Comparison of ENCODE assay signal across 8 cellular contexts in the genomic region with DNA sequence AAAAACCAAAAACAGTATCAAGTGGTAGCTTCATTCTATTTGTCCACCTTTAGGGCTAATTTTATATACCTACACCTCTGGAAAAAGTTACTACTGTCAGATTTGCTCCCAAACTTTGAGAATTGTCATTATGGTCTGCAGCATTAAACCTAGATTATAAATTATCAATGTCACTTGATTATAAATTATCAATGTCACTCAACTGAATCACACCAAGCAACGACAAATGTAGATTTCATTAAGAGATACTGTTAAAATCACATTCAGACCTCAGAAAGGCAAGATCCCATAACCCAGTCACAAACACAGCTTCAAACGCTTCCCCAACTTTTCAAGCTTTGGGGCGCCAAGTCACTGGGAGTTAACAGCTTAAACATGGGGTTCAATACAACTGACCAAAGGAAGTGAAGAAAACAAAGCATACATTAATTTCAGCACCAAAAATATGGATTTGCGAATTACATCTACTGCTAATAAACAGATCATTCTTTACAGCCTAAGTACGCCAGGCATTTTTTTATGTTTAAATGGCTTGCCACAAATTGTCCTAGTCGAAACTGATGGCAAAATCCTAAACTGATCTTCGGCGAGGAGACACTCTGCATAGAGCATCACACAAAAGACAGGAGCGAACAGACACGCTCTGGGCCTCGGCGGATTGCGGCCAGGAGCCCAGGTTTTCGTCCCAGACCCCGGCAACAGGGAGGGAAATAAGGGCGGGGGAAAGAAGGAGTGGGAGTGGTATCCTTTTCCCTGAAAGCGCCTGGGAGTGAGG. TPM values are rescaled to one million over a fixed set of nuclear protein-coding genes. Genes with fewer than 3 reads are reported as not detected.
A peak's percentile ranks its signal among the peaks of the same experiment; 100 is the strongest.
DNase-seq lines count a peak whose midpoint lies in the region; ATAC-seq, FAIRE-seq and TF ChIP-seq lines count a peak whose summit lies in the region.

No MANE protein-coding gene starts in this region.

- peaks cover 41% of the 10 kb centered on the region for H4K20me1 ChIP-seq in HepG2 (ENCODE audit: insufficient read depth, low read length)

- TF ChIP-seq EP300 in HepG2 (IDR thresholded peaks at IDR 0.05; ENCODE audit: low read depth in 2 of 2, low read length in 2 of 2) (no peak), HepG2 (CRISPR knock-in tag; IDR thresholded peaks at IDR 0.05; ENCODE audit: borderline replicate concordance) (no peak)

- ATAC-seq in body of pancreas (peak; percentile 3), HepG2 (peak; percentile 49)

- H3K27me3 ChIP-seq in HL-60 (ENCODE audit: insufficient read depth, poor library complexity, severe bottlenecking) (no peaks in the 10 kb centered on the region), body of pancreas (no peaks in the 10 kb centered on the region), HepG2 (ENCODE audit: control insufficient read depth in 1 of 2, insufficient read depth in 2 of 2, low read length in 2 of 2) (peaks cover 0 to 3% of the 10 kb centered on the region in 2 experiments; a peak in 1 of 5 replicates)

- WGBS in body of pancreas, 2 donors, result 2 to 3% methylated on average over 17 of the region's 17 CpGs
- 1% methylated on average over 17 of the region's 17 CpGs for WGBS in HepG2 (ENCODE audit: low lambda C conversion rate)

- H2AFZ ChIP-seq in HepG2 (ENCODE audit: low read length), result no peak overlapping the region

- H3K4me2 ChIP-seq in HepG2 (ENCODE audit: low read depth, low read length), result peak overlapping the region; percentile 88

- POLR2A ChIA-PET in HepG2 (lab: Yijun Ruan, JAX), result interaction anchor here (0.6 to 2.5 kb wide), 10 partner anchors 8 to 309 kb away, joined by 3 to 26 read pairs (median 4); no protein-coding TSS in a partner anchor

- H3K36me3 ChIP-seq in ES-I3 (ENCODE audit: insufficient read depth, low read length) (no peaks in the 10 kb centered on the region), body of pancreas (replicated peaks in 1 of 2; ENCODE audit: insufficient read depth in 1 of 2, low read depth in 2 of 2) (no peaks in the 10 kb centered on the region), HepG2 (replicated peaks in 1 of 2; ENCODE audit: control insufficient read depth in 1 of 2, insufficient read depth in 2 of 2, low read length in 2 of 2) (no peaks in the 10 kb centered on the region)

- CTCF ChIA-PET in HepG2 (lab: Yijun Ruan, JAX; ENCODE audit: low intra/inter-chr PET ratio, low total read pairs), result no interaction called here

- no peak for TF ChIP-seq POLR2A in body of pancreas (IDR thresholded peaks at IDR 0.05)
- no peak for TF ChIP-seq POLR2A in HepG2 (IDR thresholded peaks at IDR 0.05; ENCODE audit: insufficient read depth in 1 of 2, low read depth in 2 of 2, low read length in 2 of 2)

- TF ChIP-seq CTCF in HL-60 (IDR thresholded peaks at IDR 0.05; ENCODE audit: insufficient read depth, low read length) (no peak), body of pancreas (IDR thresholded peaks at IDR 0.05) (no peak), HepG2 (CRISPR knock-in tag; IDR thresholded peaks at IDR 0.05) (no peak)

- intact Hi-C loops in body of pancreas (cut with DNase I), result no loop called here
- intact Hi-C loops in HepG2 (cut with micrococcal nuclease; ENCODE audit: unreplicated experiment), result loop anchor here (5.0 to 10.0 kb wide), 3 partner anchors 34 to 131 kb away; no protein-coding TSS in a partner anchor

- H3K4me1 ChIP-seq in ES-I3 (ENCODE audit: insufficient read depth, low read length) (peaks cover 10% of the 10 kb centered on the region; the same call in 1 of the 2 replicates), body of pancreas (peaks cover 64% of the 10 kb centered on the region), HepG2 (ENCODE audit: insufficient read depth, low read length) (peaks cover 57% of the 10 kb centered on the region)

- in situ Hi-C loops in HepG2 (cut with HindIII; ENCODE audit: extremely low pct_ligation_motif_present, low pct_unique_long_range_greater_than_20kb), result no loop called here

- TF ChIP-seq RAD21 in HepG2 (CRISPR knock-in tag; IDR thresholded peaks at IDR 0.05), result no peak

- BruUV-seq in HepG2 (replicated peaks; lab: Mats Ljungman, UMichigan), result no TSS peak

- DNase-seq in HL-60 (ENCODE audit: low read depth in 1 of 2, low spot score in 1 of 2), result peak in 1 of 2 experiments; percentile 8
- no peak for DNase-seq in body of pancreas
- DNase-seq in HepG2 (ENCODE audit: low spot score), result no peak
- no peak for DNase-seq in KG1 (lab: John Stamatoyannopoulos, UW)
- DNase-seq in SIG-M5 treated with dmso at 0.1 percent for 504 hours (lab: John Stamatoyannopoulos, UW; ENCODE audit: unreplicated experiment), result no peak
- DNase-seq in iPS-NIHi11 (ENCODE audit: low spot score), result no peak

- FAIRE-seq in HepG2 (lab: Jason Lieb, UNC), result no peak

- H3K9me3 ChIP-seq in ES-I3 (ENCODE audit: control insufficient read depth, insufficient read depth, low read length) (no peaks in the 10 kb centered on the region), body of pancreas (peaks cover 0 to 2% (median 0%) of the 10 kb centered on the region in 3 donors), HepG2 (ENCODE audit: low read length) (no peaks in the 10 kb centered on the region)

- H3K9ac ChIP-seq in ES-I3 (ENCODE audit: low read depth, low read length) (peak overlapping the region; percentile 92), HepG2 (ENCODE audit: insufficient read depth, low read depth, low read length) (peak overlapping the region; percentile 90)

- H3K4me3 ChIP-seq in HL-60 (replicated peaks; ENCODE audit: insufficient read depth, low read length) (peak overlapping the region; percentile 95), body of pancreas (peak overlapping the region; percentile 57 to 84), HepG2 (replicated peaks in 1 of 3; ENCODE audit: insufficient read depth in 1 of 3, low read depth in 2 of 3, low read length in 3 of 3) (peak overlapping the region; percentile 73 to 99 (median 89))

- H3K27ac ChIP-seq in HL-60 (replicated peaks) (peak overlapping the region; percentile 77), body of pancreas (peak overlapping the region; percentile 92 to 98 (median 95)), HepG2 (ENCODE audit: extremely low read length, insufficient read depth, low read length) (peak overlapping the region; percentile 81), temporal lobe (ENCODE audit: low read depth, low read length) (peak overlapping the region; percentile 87)

- H3K79me2 ChIP-seq in HepG2 (ENCODE audit: insufficient read depth, low read length), result peaks cover 55% of the 10 kb centered on the region

TF ChIP-seq in HepG2, 621 proteins besides CTCF, POLR2A, EP300 and RAD21 (continues in another document):
- no peak for TF ChIP-seq SYNCRIP (IDR thresholded peaks at IDR 0.05; ENCODE audit: insufficient read depth, low read depth, low read length)
- TF ChIP-seq ZNF652 (CRISPR knock-in tag; IDR thresholded peaks at IDR 0.05; ENCODE audit: borderline replicate concordance, low read depth), result no peak
- peak; percentile 61; the same call in 1 of the 2 replicates for TF ChIP-seq GLI4 (CRISPR knock-in tag; IDR thresholded peaks at IDR 0.05; ENCODE audit: borderline replicate concordance)

RNA-seq across cellular contexts. Expression of a gene that starts 1.0 kb away (rescaled TPM):
- total RNA-seq in body of pancreas (100 to 1,000 TPM; 103 to 144 TPM), HepG2 (2016; rRNA removed; fragmentation: Illumina TruSeq; extraction: Trizol) (46.1 and 87.7 TPM in 2 replicates), temporal lobe (67.4 TPM)
- total RNA-seq in HepG2 (2016; cell fraction: cytosol; rRNA removed; fragmentation: Illumina TruSeq; extraction: Trizol; ENCODE audit: low read depth), result 26.8 and 36.0 TPM in 2 replicates
- total RNA-seq in HepG2 (2016; cell fraction: insoluble cytoplasmic fraction; rRNA removed; fragmentation: Illumina TruSeq; extraction: Trizol), result 38.4 and 88.5 TPM in 2 replicates
- 19.9 and 23.0 TPM in 2 replicates for total RNA-seq in HepG2 (2016; cell fraction: membrane; rRNA removed; fragmentation: Illumina TruSeq; extraction: Trizol)
- total RNA-seq in HepG2 (2016; cell fraction: nucleus; rRNA removed; fragmentation: Illumina TruSeq; extraction: Trizol), result 101 and 124 TPM in 2 replicates
- 128 and 141 TPM in 2 replicates for polyA plus RNA-seq in HepG2 (2011; rRNA removed)
- polyA plus RNA-seq in HepG2 (2011; cell fraction: cytosol; rRNA removed), result 92.4 and 107 TPM in 2 replicates
- polyA plus RNA-seq in HepG2 (2011; cell fraction: nucleus; rRNA removed), result 89.7 and 89.9 TPM in 2 replicates
- 121 and 125 TPM in 2 replicates for polyA plus RNA-seq in HepG2 (2012)
- polyA plus RNA-seq in HepG2 (2016; cell fraction: cytosol; fragmentation: Illumina TruSeq; extraction: Trizol; ENCODE audit: low read depth), result 3.6 and 3.9 TPM in 2 replicates
- polyA plus RNA-seq in HepG2 (2016; cell fraction: insoluble cytoplasmic fraction; fragmentation: Illumina TruSeq; extraction: Trizol; ENCODE audit: low read depth), result 28.4 and 32.8 TPM in 2 replicates
- polyA plus RNA-seq in HepG2 (2016; cell fraction: membrane; fragmentation: Illumina TruSeq; extraction: Trizol; ENCODE audit: low read depth), result 6.2 and 7.9 TPM in 2 replicates
- 114 and 118 TPM in 2 replicates for polyA plus RNA-seq in HepG2 (2016; cell fraction: nucleus; fragmentation: Illumina TruSeq; extraction: Trizol; ENCODE audit: insufficient read depth, low read depth)
- polyA minus RNA-seq in HepG2 (2011; rRNA and poly(A)+ RNA removed; ENCODE audit: low replicate concordance), result 52.8 and 189 TPM in 2 replicates
- polyA minus RNA-seq in HepG2 (2011; cell fraction: cytosol; rRNA and poly(A)+ RNA removed), result 122 and 148 TPM in 2 replicates
- 119 and 159 TPM in 2 replicates for polyA minus RNA-seq in HepG2 (2011; cell fraction: nucleus; rRNA and poly(A)+ RNA removed)
